Comparison of ENCODE assay signal across 26 cellular contexts in genomic region chr2:193816008-193816407, GRCh38.
"Had no signal": no experiment of that assay in that cellular context is flagged by ENCODE, and none has a peak within 500 bp of the region (broad histone marks: within the 10 kb centered on the region; RNA-seq: fewer than 3 reads in every experiment).

No MANE protein-coding gene starts in this region.

- ATAC-seq: stimulated activated effector memory CD8-positive, alpha-beta T cell treated with anti-CD3 and anti-CD28 coated beads, Interleukin-12 subunit alpha, Interleukin-12 subunit beta, amount 100 ng/mL, for 72 hours; stimulated activated memory B cell treated with anti-CD40 and anti-IgM and Interleukin-4, amounts not matched to agents 10 μg/mL and 1 μg/mL and 100 μg/mL, for 72 hours; stimulated activated naive B cell treated with anti-CD40 and anti-IgM and Interleukin-4, amounts not matched to agents 10 μg/mL and 1 μg/mL and 100 μg/mL, for 72 hours; stimulated activated naive CD8-positive, alpha-beta T cell treated with anti-CD3 and anti-CD28 coated beads, Interleukin-15, amount 100 ng/mL, for 72 hours; stimulated activated naive CD8-positive, alpha-beta T cell treated with anti-CD3 and anti-CD28 coated beads, Interleukin-15, Interleukin-2, amounts not matched to agents 100 U/mL and 50 U/mL, for 24 hours; upper lobe of right lung had no signal

- H3K27ac ChIP-seq: stomach, suprapubic skin, testis, thoracic aorta, thyroid gland, tibial artery, tibial nerve, transverse colon, upper lobe of left lung, upper lobe of right lung, uterus, vagina had no signal

- H3K9me3 ChIP-seq: suprapubic skin, testis, thoracic aorta, thyroid gland, transverse colon, upper lobe of right lung, uterus, vagina had no signal

- H3K27me3 ChIP-seq: stomach, suprapubic skin, testis, thyroid gland, tibial artery, tibial nerve, transverse colon, upper lobe of left lung, upper lobe of right lung, uterus, vagina had no signal

- H3K36me3 ChIP-seq: stomach, suprapubic skin, thoracic aorta, thyroid gland, tibial artery, tibial nerve, transverse colon, upper lobe of left lung, upper lobe of right lung, uterus, vagina had no signal

- H3K4me3 ChIP-seq: stomach, suprapubic skin, testis, thoracic aorta, thyroid gland, tibial artery, tibial nerve, transverse colon, upper lobe of left lung, upper lobe of right lung, uterus, vagina had no signal

- DNase-seq: stimulated activated CD4-positive, alpha-beta T cell treated with anti-CD3 and anti-CD28 coated beads, Interleukin-2, amount 100 ng/mL, for 48 hours; stimulated activated CD4-positive, alpha-beta T cell treated with anti-CD3 and anti-CD28 coated beads, Interleukin-4, amount 100 ng/mL, for 1 hour; stimulated activated CD4-positive, alpha-beta T cell treated with anti-CD3 and anti-CD28 coated beads, Interleukin-4, amount 100 ng/mL, for 24 hours; stimulated activated CD4-positive, alpha-beta T cell treated with anti-CD3 and anti-CD28 coated beads, Interleukin-4, amount 100 ng/mL, for 4 hours; stimulated activated CD8-positive, alpha-beta memory T cell treated with anti-CD3 and anti-CD28 coated beads, Interleukin-4, amount 100 ng/mL, for 48 hours; stimulated activated naive B cell treated with anti-CD40 and anti-IgM and Interleukin-4, amounts not matched to agents 10 μg/mL and 1 μg/mL and 100 μg/mL, for 72 hours; stimulated activated naive CD4-positive, alpha-beta T cell; stimulated activated naive CD4-positive, alpha-beta T cell treated with Interleukin-2 at 50 U/mL for 16 hours; stimulated activated naive CD8-positive, alpha-beta T cell treated with anti-CD3 and anti-CD28 coated beads, Interleukin-15, amount 100 ng/mL, for 72 hours; stimulated activated naive CD8-positive, alpha-beta T cell treated with anti-CD3 and anti-CD28 coated beads, Interleukin-15, Interleukin-2, amounts not matched to agents 100 U/mL and 50 U/mL, for 24 hours; stomach; substantia nigra; testis; thyroid gland; tibial artery; transverse colon; upper lobe of left lung; upper lobe of right lung; uterus had no signal

- FAIRE-seq: urothelium cell line had no signal

- H3K4me1 ChIP-seq: stomach, suprapubic skin, testis, thyroid gland, tibial artery, tibial nerve, transverse colon, upper lobe of left lung, upper lobe of right lung, uterus, vagina had no signal
